Comparison of ENCODE assay signal across 1 cellular context in the genomic region with DNA sequence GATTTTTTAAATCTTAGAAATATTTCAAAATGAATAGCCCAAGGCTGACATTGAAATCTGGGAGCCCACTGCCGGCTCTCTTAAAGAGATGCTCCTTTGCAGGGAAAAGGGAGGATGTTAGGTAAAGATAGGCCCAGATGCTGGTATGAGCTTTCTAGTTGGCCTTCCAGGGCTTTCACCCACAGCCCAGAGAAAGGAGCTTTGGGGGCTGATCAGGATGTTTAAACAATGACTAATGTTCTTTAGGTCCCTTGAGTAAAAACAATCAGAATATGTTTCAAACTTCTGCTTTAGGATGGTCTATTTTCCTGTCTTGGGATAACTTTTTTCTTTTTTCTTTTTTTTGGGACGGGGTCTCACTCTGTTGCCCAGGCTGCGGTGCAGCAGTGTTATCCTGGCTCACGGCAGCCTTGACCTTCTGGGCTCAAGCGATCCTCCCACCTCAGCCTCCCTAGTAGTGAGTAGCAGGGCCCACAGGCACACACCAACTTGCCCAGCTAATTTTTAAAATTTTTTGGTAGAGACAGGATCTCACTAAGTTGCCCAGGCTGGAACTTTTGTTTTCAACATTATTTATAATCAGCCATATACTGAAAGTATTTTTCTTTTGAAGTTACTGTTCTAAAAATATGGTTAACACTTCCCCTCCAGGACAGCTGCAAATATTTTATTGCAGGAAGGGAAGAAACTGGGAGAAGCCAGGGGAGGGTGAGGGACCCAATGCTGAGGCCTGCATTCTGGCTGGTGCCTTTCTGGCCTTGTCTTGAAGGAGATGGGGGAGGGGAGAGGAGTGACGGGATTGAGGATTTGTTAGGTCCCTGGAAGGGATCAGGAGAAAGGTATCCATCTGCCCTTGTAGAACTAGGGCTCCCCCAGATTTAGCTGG.
TF ChIP-seq lines count a peak whose summit lies in the region.

No MANE protein-coding gene starts in this region.

TF ChIP-seq in A549, 52 proteins besides CTCF, POLR2A, EP300 and RAD21 (continued from another document):
- TF ChIP-seq CEBPB (IDR thresholded peaks at IDR 0.05) = no peak
- no peak for TF ChIP-seq FOSL2 (IDR thresholded peaks at IDR 0.05)
- TF ChIP-seq FOSL2 (CRISPR knock-in tag; IDR thresholded peaks at IDR 0.05) = no peak
- TF ChIP-seq NR3C1 (IDR thresholded peaks at IDR 0.05) = no peak
